Comparison of ENCODE assay signal across 18 cellular contexts in the genomic region with DNA sequence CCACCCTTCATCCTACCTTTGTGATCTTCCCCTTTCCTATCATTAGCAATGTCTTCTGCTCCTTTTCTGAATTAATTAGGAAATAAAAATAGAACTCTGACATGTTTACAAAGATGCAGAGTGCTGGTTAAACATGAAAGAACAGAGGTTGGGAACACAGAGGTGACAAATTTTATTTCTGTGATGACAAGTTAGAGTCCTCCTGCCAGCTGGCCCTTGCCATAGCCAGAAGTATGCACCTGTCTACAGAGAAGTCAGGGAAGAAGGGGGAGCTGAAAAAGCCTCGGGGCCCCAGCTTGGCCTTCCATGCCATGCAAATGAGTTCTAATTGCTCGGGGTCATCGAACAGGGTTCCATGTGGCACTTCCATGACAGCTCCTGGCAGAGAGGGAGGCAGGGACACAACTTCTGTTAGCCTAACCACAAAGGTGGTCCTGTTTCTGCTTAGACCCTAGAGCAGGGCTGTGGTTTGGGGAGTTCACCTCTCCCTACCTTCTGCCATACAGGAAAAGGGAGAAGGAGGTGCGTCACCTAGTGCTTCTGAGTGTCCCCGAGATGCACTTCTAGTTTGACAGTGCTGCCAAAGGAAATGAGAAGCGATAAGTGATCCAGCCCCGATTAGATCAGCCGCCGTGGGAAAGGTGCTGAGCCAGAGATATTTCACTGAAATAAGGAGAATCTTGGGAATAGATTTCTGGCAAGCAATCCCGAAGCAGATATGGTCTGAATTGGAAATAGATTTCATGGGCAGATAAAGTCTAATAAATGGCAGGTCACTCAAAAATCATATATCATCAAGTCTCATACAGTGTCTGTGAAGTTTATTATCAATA.
DNase-seq lines count a peak whose midpoint lies in the region; ATAC-seq and TF ChIP-seq lines count a peak whose summit lies in the region.
"Had no signal": no experiment of that assay in that cellular context is flagged by ENCODE, and none has a peak within 500 bp of the region (broad histone marks: within the 10 kb centered on the region; RNA-seq: fewer than 3 reads in every experiment).

No MANE protein-coding gene starts in this region.

- no peak for ATAC-seq in HG02571 (IDR thresholded peaks at IDR 0.05; ENCODE audit: unreplicated experiment)
- ATAC-seq: activated CD4-positive, CD25-positive, alpha-beta regulatory T cell treated with anti-CD3 and anti-CD28 coated beads, Interleukin-2, amount 50 U/mL, for 24 hours had no signal

- TF ChIP-seq POLR2A in suprapubic skin (IDR thresholded peaks at IDR 0.05), result no peak

- 46% methylated on average over 10 of the region's 10 CpGs for WGBS in suprapubic skin

- no peaks in the 10 kb centered on the region for H3K27me3 Mint-ChIP-seq in CD4-positive, alpha-beta memory T cell
- no peaks in the 10 kb centered on the region for H3K27me3 Mint-ChIP-seq in osteocyte (ENCODE audit: unreplicated experiment)
- H3K27me3 Mint-ChIP-seq: activated naive CD8-positive, alpha-beta T cell had no signal

- CTCF ChIA-PET in CD4-positive, alpha-beta memory T cell (lab: Charles Lee; ENCODE audit: partially characterized antibody), result interaction anchor here (0.5 kb wide), 1 partner anchor 101 kb away, joined by 3 read pairs; no protein-coding TSS in a partner anchor

- H3K4me1 ChIP-seq in CD4-positive, alpha-beta memory T cell (ENCODE audit: insufficient read depth, low read length), result peaks cover 9% of the 10 kb centered on the region
- no peaks in the 10 kb centered on the region for H3K4me1 ChIP-seq in endocrine pancreas (ENCODE audit: control insufficient read depth, insufficient read depth, low read length)
- peaks cover 11% of the 10 kb centered on the region for H3K4me1 ChIP-seq in suprapubic skin

- no peaks in the 10 kb centered on the region for H3K36me3 ChIP-seq in CD4-positive, alpha-beta memory T cell (ENCODE audit: insufficient read depth, low read length)
- no peaks in the 10 kb centered on the region for H3K36me3 ChIP-seq in endocrine pancreas (ENCODE audit: control insufficient read depth, insufficient read depth, low read length)
- no peaks in the 10 kb centered on the region for H3K36me3 ChIP-seq in suprapubic skin
- no peaks in the 10 kb centered on the region for H3K36me3 ChIP-seq in WERI-Rb-1

- H3K4me3 ChIP-seq in CD4-positive, alpha-beta memory T cell (ENCODE audit: low read length in 2 of 2), result no peak overlapping the region
- H3K4me3 ChIP-seq in endocrine pancreas (ENCODE audit: control insufficient read depth, insufficient read depth, low read length) (peak overlapping the region; percentile 25), suprapubic skin (no peak overlapping the region), WERI-Rb-1 (ENCODE audit: low read depth, low read length) (no peak overlapping the region)
- H3K4me3 ChIP-seq: SK-N-MC had no signal

- no peak for TF ChIP-seq EP300 in suprapubic skin (IDR thresholded peaks at IDR 0.05)

- DNase-seq in CD4-positive, alpha-beta memory T cell, result no peak
- peak; percentile 16 for DNase-seq in NCI-H1105 treated with DMSO at 0.1 percent for 48 hours (lab: John Stamatoyannopoulos, UW)
- peak; percentile 42 for DNase-seq in osteocyte (ENCODE audit: extremely low spot score, unreplicated experiment)
- no peak for DNase-seq in suprapubic skin (ENCODE audit: low spot score in 2 of 2)
- DNase-seq in NCI-H446 (lab: John Stamatoyannopoulos, UW), result no peak
- no peak for DNase-seq in WERI-Rb-1
- DNase-seq: activated T-cell treated with anti-CD3 and anti-CD28 coated beads, Interleukin-2, amount 50 U/mL, for 48 hours; cortex of kidney; DMS79 treated with DMSO at 0.1 percent for 48 hours; H9; hypothalamus; NCI-H2029; NCI-H524 treated with DMSO at 0.1 percent for 48 hours had no signal

- H3K27me3 ChIP-seq in CD4-positive, alpha-beta memory T cell (ENCODE audit: insufficient read depth, low read length), result no peaks in the 10 kb centered on the region
- H3K27me3 ChIP-seq in endocrine pancreas (ENCODE audit: control insufficient read depth, insufficient read depth, low read length), result no peaks in the 10 kb centered on the region
- H3K27me3 ChIP-seq in suprapubic skin, result no peaks in the 10 kb centered on the region
- H3K27me3 ChIP-seq in WERI-Rb-1 (ENCODE audit: insufficient read depth, low read depth, severe bottlenecking), result no peaks in the 10 kb centered on the region

- no peak overlapping the region for H3K27ac ChIP-seq in CD4-positive, alpha-beta memory T cell (ENCODE audit: low read depth, low read length)
- H3K27ac ChIP-seq in suprapubic skin (no peak overlapping the region), WERI-Rb-1 (no peak overlapping the region)
- H3K27ac ChIP-seq: SK-N-MC had no signal

- intact Hi-C loops in CD4-positive, alpha-beta memory T cell (cut with micrococcal nuclease), result no loop called here

- H3K4me3 Mint-ChIP-seq in CD4-positive, alpha-beta memory T cell, result no peak overlapping the region
- no peak overlapping the region for H3K4me3 Mint-ChIP-seq in osteocyte (ENCODE audit: unreplicated experiment)
- H3K4me3 Mint-ChIP-seq: activated naive CD8-positive, alpha-beta T cell; H9 had no signal

- POLR2A ChIA-PET in CD4-positive, alpha-beta memory T cell (lab: Charles Lee; ENCODE audit: partially characterized antibody), result no interaction called here

- H3K36me3 Mint-ChIP-seq in CD4-positive, alpha-beta memory T cell, result peaks cover 16 to 32% of the 10 kb centered on the region in 2 donors
- peaks cover 17% of the 10 kb centered on the region for H3K36me3 Mint-ChIP-seq in osteocyte (ENCODE audit: unreplicated experiment)

- H3K4me1 Mint-ChIP-seq in CD4-positive, alpha-beta memory T cell, result peaks cover 34 to 61% (median 47%) of the 10 kb centered on the region in 4 donors
- H3K4me1 Mint-ChIP-seq in osteocyte (ENCODE audit: unreplicated experiment), result peaks cover 15% of the 10 kb centered on the region

- TF ChIP-seq CTCF in osteocyte (IDR thresholded peaks at IDR 0.05) (no peak), suprapubic skin (IDR thresholded peaks at IDR 0.05) (no peak), WERI-Rb-1 (IDR thresholded peaks at IDR 0.05; ENCODE audit: low read depth, low read length) (no peak)

- no peaks in the 10 kb centered on the region for H3K9me3 ChIP-seq in CD4-positive, alpha-beta memory T cell (ENCODE audit: control insufficient read depth in 1 of 2, low read length in 2 of 2)
- no peaks in the 10 kb centered on the region for H3K9me3 ChIP-seq in endocrine pancreas (ENCODE audit: control insufficient read depth, low read length)
- H3K9me3 ChIP-seq in suprapubic skin, result no peaks in the 10 kb centered on the region
- no peaks in the 10 kb centered on the region for H3K9me3 ChIP-seq in WERI-Rb-1 (ENCODE audit: severe bottlenecking)

- no peaks in the 10 kb centered on the region for H3K9me3 Mint-ChIP-seq in CD4-positive, alpha-beta memory T cell
- H3K9me3 Mint-ChIP-seq in osteocyte (ENCODE audit: unreplicated experiment), result no peaks in the 10 kb centered on the region
- H3K9me3 Mint-ChIP-seq: H9 had no signal

- H3K9ac ChIP-seq in endocrine pancreas (ENCODE audit: control insufficient read depth, insufficient read depth, low read length), result peak overlapping the region; percentile 24

- H3K27ac Mint-ChIP-seq in CD4-positive, alpha-beta memory T cell, result peak overlapping the region in 4 of 7 donors; percentile 3 to 53 (median 31)
- H3K27ac Mint-ChIP-seq in osteocyte (ENCODE audit: unreplicated experiment), result no peak overlapping the region
- H3K27ac Mint-ChIP-seq: activated naive CD8-positive, alpha-beta T cell had no signal

Comparison
In these comparisons a context has a peak if more than half of its experiments do, and no peak if none do; other contexts are left out.
1. DNase-seq: peak in NCI-H1105 treated with DMSO at 0.1 percent for 48 hours (single experiment) and osteocyte (single experiment); none in CD4-positive, alpha-beta memory T cell (0 of 5), suprapubic skin (0 of 2), NCI-H446 (0 of 2) and WERI-Rb-1 (single experiment).